Comparison of ENCODE assay signal across 11 cellular contexts in genomic region chr12:51390457-51391046, GRCh38. TPM values are rescaled to one million over a fixed set of nuclear protein-coding genes. Genes with fewer than 3 reads are reported as not detected.
DNase-seq lines count a peak whose midpoint lies in the region; ATAC-seq lines count a peak whose summit lies in the region.
"Had no signal": no experiment of that assay in that cellular context is flagged by ENCODE, and none has a peak within 500 bp of the region (broad histone marks: within the 10 kb centered on the region; RNA-seq: fewer than 3 reads in every experiment).

No MANE protein-coding gene starts in this region.

- H3K27ac Mint-ChIP-seq in activated T-cell treated with anti-CD3 and anti-CD28 coated beads, Interleukin-2, amount 50 U/mL, for 24 hours: peak overlapping the region; percentile 85
- H3K27ac Mint-ChIP-seq in activated T-helper 17 cell treated with anti-CD3 and anti-CD28 coated beads, Interleukin-2, amount 50 U/mL, for 72 hours: peak overlapping the region; percentile 76

- H3K36me3 Mint-ChIP-seq in activated T-cell treated with anti-CD3 and anti-CD28 coated beads, Interleukin-2, amount 50 U/mL, for 24 hours (ENCODE audit: low read depth): peaks cover 3% of the 10 kb centered on the region
- no peaks in the 10 kb centered on the region for H3K36me3 Mint-ChIP-seq in activated T-helper 17 cell treated with anti-CD3 and anti-CD28 coated beads, Interleukin-2, amount 50 U/mL, for 72 hours (ENCODE audit: low read depth)

- no peak for ATAC-seq in activated T-helper 17 cell treated with anti-CD3 and anti-CD28 coated beads, Interleukin-2, amount 50 U/mL, for 72 hours (replicated peaks)
- ATAC-seq in activated CD4-positive, CD25-positive, alpha-beta regulatory T cell treated with anti-CD3 and anti-CD28 coated beads, Interleukin-2, amount 50 U/mL, for 24 hours: no peak

- no peaks in the 10 kb centered on the region for H3K27me3 Mint-ChIP-seq in activated T-cell treated with anti-CD3 and anti-CD28 coated beads, Interleukin-2, amount 50 U/mL, for 24 hours
- no peaks in the 10 kb centered on the region for H3K27me3 Mint-ChIP-seq in activated T-helper 17 cell treated with anti-CD3 and anti-CD28 coated beads, Interleukin-2, amount 50 U/mL, for 72 hours

- no peaks in the 10 kb centered on the region for H3K9me3 Mint-ChIP-seq in activated T-cell treated with anti-CD3 and anti-CD28 coated beads, Interleukin-2, amount 50 U/mL, for 24 hours
- H3K9me3 Mint-ChIP-seq in activated T-helper 17 cell treated with anti-CD3 and anti-CD28 coated beads, Interleukin-2, amount 50 U/mL, for 72 hours: no peaks in the 10 kb centered on the region

- H3K4me1 Mint-ChIP-seq in activated T-cell treated with anti-CD3 and anti-CD28 coated beads, Interleukin-2, amount 50 U/mL, for 24 hours (ENCODE audit: low read depth): peaks cover 73% of the 10 kb centered on the region
- peaks cover 42% of the 10 kb centered on the region for H3K4me1 Mint-ChIP-seq in activated T-helper 17 cell treated with anti-CD3 and anti-CD28 coated beads, Interleukin-2, amount 50 U/mL, for 72 hours

- H3K27ac ChIP-seq in temporal lobe (ENCODE audit: low read depth, low read length): peak overlapping the region; percentile 81

- no peak for DNase-seq in activated T-cell treated with anti-CD3 and anti-CD28 coated beads, Interleukin-2, amount 50 U/mL, for 24 hours
- no peak for DNase-seq in activated T-cell treated with anti-CD3 and anti-CD28 coated beads, Interleukin-2, amount 50 U/mL, for 48 hours
- DNase-seq in inferior parietal cortex (ENCODE audit: extremely low spot score) (peak; percentile 32), dedifferentiated amniotic fluid mesenchymal stem cell (ENCODE audit: extremely low spot score) (no peak), occipital lobe (lab: John Stamatoyannopoulos, UW) (no peak)

- H3K4me3 Mint-ChIP-seq in activated T-cell treated with anti-CD3 and anti-CD28 coated beads, Interleukin-2, amount 50 U/mL, for 24 hours: peak overlapping the region; percentile 88
- peak overlapping the region; percentile 84 for H3K4me3 Mint-ChIP-seq in activated T-helper 17 cell treated with anti-CD3 and anti-CD28 coated beads, Interleukin-2, amount 50 U/mL, for 72 hours

RNA-seq across cellular contexts. Expression of gene GALNT6, which starts 0.7 kb away (rescaled TPM):
- 1 to 10 TPM; 6.2 to 7.2 TPM for total RNA-seq in activated T-helper 17 cell treated with anti-CD3 and anti-CD28 coated beads, Interleukin-2, amount 50 U/mL, for 72 hours
- 0.49 TPM for total RNA-seq in temporal lobe
- 0.94 TPM for total RNA-seq in occipital lobe
- total RNA-seq: NCI-H460 had no signal

RNA-seq across cellular contexts. Expression of gene SLC4A8, which starts 34.1 kb away (rescaled TPM):
- 1 to 10 TPM; 2.2 to 8.0 TPM for total RNA-seq in activated T-helper 17 cell treated with anti-CD3 and anti-CD28 coated beads, Interleukin-2, amount 50 U/mL, for 72 hours
- total RNA-seq in temporal lobe: 35.2 TPM
- 31.8 TPM for total RNA-seq in occipital lobe

RNA-seq across cellular contexts. Expression of gene CELA1, which starts 44.1 kb away (rescaled TPM):
- total RNA-seq in activated T-helper 17 cell treated with anti-CD3 and anti-CD28 coated beads, Interleukin-2, amount 50 U/mL, for 72 hours: not detected
- total RNA-seq in temporal lobe (not detected), occipital lobe (not detected)
- total RNA-seq: Daoy, NCI-H460, urinary bladder had no signal
